Comparison of ENCODE assay signal across 2 cellular contexts in genomic region chr11:48005878-48006277, GRCh38.
TF ChIP-seq lines count a peak whose summit lies in the region.

No MANE protein-coding gene starts in this region.

TF ChIP-seq in A549, 52 proteins besides CTCF, POLR2A, EP300 and RAD21 (continued from another document):
- TF ChIP-seq, protein P1, sequence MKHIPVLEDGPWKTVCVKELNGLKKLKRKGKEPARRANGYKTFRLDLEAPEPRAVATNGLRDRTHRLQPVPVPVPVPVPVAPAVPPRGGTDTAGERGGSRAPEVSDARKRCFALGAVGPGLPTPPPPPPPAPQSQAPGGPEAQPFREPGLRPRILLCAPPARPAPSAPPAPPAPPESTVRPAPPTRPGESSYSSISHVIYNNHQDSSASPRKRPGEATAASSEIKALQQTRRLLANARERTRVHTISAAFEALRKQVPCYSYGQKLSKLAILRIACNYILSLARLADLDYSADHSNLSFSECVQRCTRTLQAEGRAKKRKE (CRISPR knock-in tag; IDR thresholded peaks at IDR 0.05; ENCODE audit: low read depth): no peak
- no peak for TF ChIP-seq CBX2 (IDR thresholded peaks at IDR 0.05; ENCODE audit: borderline replicate concordance, low read depth)
- TF ChIP-seq CEBPB (IDR thresholded peaks at IDR 0.05): no peak
- TF ChIP-seq NPAS2 (CRISPR knock-in tag; IDR thresholded peaks at IDR 0.05; ENCODE audit: borderline replicate concordance): no peak
- no peak for TF ChIP-seq HOXB13 (CRISPR knock-in tag; IDR thresholded peaks at IDR 0.05; ENCODE audit: low read depth)
- no peak for TF ChIP-seq HES2 (IDR thresholded peaks at IDR 0.05)
- no peak for TF ChIP-seq FOXS1 (CRISPR knock-in tag; IDR thresholded peaks at IDR 0.05)
- TF ChIP-seq FOSB (CRISPR knock-in tag; IDR thresholded peaks at IDR 0.05): no peak
- no peak for TF ChIP-seq REST (IDR thresholded peaks at IDR 0.05)
- no peak for TF ChIP-seq ZSCAN20 (CRISPR knock-in tag; IDR thresholded peaks at IDR 0.05)
- no peak for TF ChIP-seq POLR2AphosphoS2 (conservative IDR thresholded peaks at IDR 0.05; ENCODE audit: low read length)

TF ChIP-seq in liver, 16 proteins besides CTCF, POLR2A, EP300 and RAD21 (continued from another document):
- no peak for TF ChIP-seq REST (IDR thresholded peaks at IDR 0.05)
- no peak for TF ChIP-seq GABPA (IDR thresholded peaks at IDR 0.05 in 1 of 2, conservative IDR thresholded peaks at IDR 0.05 in 1 of 2)
- TF ChIP-seq HNF4G (IDR thresholded peaks at IDR 0.05): no peak
- no peak for TF ChIP-seq FOXA2 (IDR thresholded peaks at IDR 0.05)
- TF ChIP-seq JUND (IDR thresholded peaks at IDR 0.05): no peak
